In genomic region chr20:48823960-48824497, GRCh38 we compare ENCODE assay signal across 8 cellular contexts. TPM values are rescaled to one million over a fixed set of nuclear protein-coding genes. Genes with fewer than 3 reads are reported as not detected.
A peak's percentile ranks its signal among the peaks of the same experiment; 100 is the strongest.
DNase-seq lines count a peak whose midpoint lies in the region; ATAC-seq and TF ChIP-seq lines count a peak whose summit lies in the region.

No MANE protein-coding gene starts in this region.

- peak overlapping the region; percentile 98 for H3K27ac Mint-ChIP-seq in activated CD8-positive, alpha-beta memory T cell treated with anti-CD3 and anti-CD28 coated beads, Interleukin-2, amount 10 ng/mL, durations not matched to agents 7 days and 5 days
- H3K27ac Mint-ChIP-seq in Caco-2 (ENCODE audit: unreplicated experiment): no peak overlapping the region

- H3K27me3 ChIP-seq in DOHH2 (ENCODE audit: control insufficient read depth, low read length) (peaks cover 17% of the 10 kb centered on the region), Caco-2 (replicated peaks; ENCODE audit: control insufficient read depth, insufficient read depth, low read length) (0 out of 2 replicates have a peak, but pooled peaks cover 4% of the 10 kb centered on the region)

- peak; percentile 81 for DNase-seq in HPDE6-E6E7 (ENCODE audit: extremely low spot score)
- DNase-seq in activated CD8-positive, alpha-beta memory T cell treated with anti-CD3 and anti-CD28 coated beads, Interleukin-2, amount 10 ng/mL, durations not matched to agents 7 days and 5 days: peak; percentile 88
- DNase-seq in fibroblast of villous mesenchyme (ENCODE audit: low read depth): peak; percentile 42
- DNase-seq in stimulated activated CD4-positive, alpha-beta T cell treated with anti-CD3 and anti-CD28 coated beads, TNF-alpha, amount 100 ng/mL, for 24 hours (ENCODE audit: low read depth in 3 of 3): peak; percentile 40 to 63 (median 51)
- no peak for DNase-seq in GF-D8 (lab: John Stamatoyannopoulos, UW)
- DNase-seq in posterior vena cava (ENCODE audit: low spot score): no peak
- no peak for DNase-seq in Caco-2

- H3K36me3 ChIP-seq in DOHH2 (ENCODE audit: control insufficient read depth, low read length): no peaks in the 10 kb centered on the region
- no peaks in the 10 kb centered on the region for H3K36me3 ChIP-seq in Caco-2 (ENCODE audit: control insufficient read depth, insufficient read depth, low read length)

- no peaks in the 10 kb centered on the region for H3K9me3 Mint-ChIP-seq in activated CD8-positive, alpha-beta memory T cell treated with anti-CD3 and anti-CD28 coated beads, Interleukin-2, amount 10 ng/mL, durations not matched to agents 7 days and 5 days (ENCODE audit: low read depth)
- no peaks in the 10 kb centered on the region for H3K9me3 Mint-ChIP-seq in Caco-2 (ENCODE audit: unreplicated experiment)

- no TSS peak for BruUV-seq in Caco-2 (replicated peaks; lab: Mats Ljungman, UMichigan)

- H3K4me1 Mint-ChIP-seq in activated CD8-positive, alpha-beta memory T cell treated with anti-CD3 and anti-CD28 coated beads, Interleukin-2, amount 10 ng/mL, durations not matched to agents 7 days and 5 days: peaks cover 71% of the 10 kb centered on the region
- peaks cover 9% of the 10 kb centered on the region for H3K4me1 Mint-ChIP-seq in Caco-2 (ENCODE audit: low read depth, unreplicated experiment)

- CTCF ChIA-PET in activated CD8-positive, alpha-beta memory T cell treated with anti-CD3 and anti-CD28 coated beads, Interleukin-2, amount 10 ng/mL, durations not matched to agents 7 days and 5 days (lab: Charles Lee): no interaction called here
- CTCF ChIA-PET in Caco-2 (lab: Charles Lee): no interaction called here

- H3K4me2 ChIP-seq in DOHH2 (ENCODE audit: low read length): peak overlapping the region; percentile 72

- H3F3A ChIP-seq in DOHH2 (ENCODE audit: control insufficient read depth, insufficient read depth): peaks cover 21% of the 10 kb centered on the region

- H3K27ac ChIP-seq in DOHH2 (ENCODE audit: low read depth, low read length): no peak overlapping the region

- POLR2A ChIA-PET in Caco-2 (lab: Charles Lee): no interaction called here

- no peaks in the 10 kb centered on the region for H3K27me3 Mint-ChIP-seq in activated CD8-positive, alpha-beta memory T cell treated with anti-CD3 and anti-CD28 coated beads, Interleukin-2, amount 10 ng/mL, durations not matched to agents 7 days and 5 days
- no peaks in the 10 kb centered on the region for H3K27me3 Mint-ChIP-seq in Caco-2 (ENCODE audit: insufficient read depth, unreplicated experiment)

- intact Hi-C loops in posterior vena cava (cut with DNase I) (no loop called here), Caco-2 (cut with micrococcal nuclease; ENCODE audit: unreplicated experiment) (loop anchor here (2.0 kb wide), 1 partner anchor 81 kb away; no protein-coding TSS in a partner anchor)

- TF ChIP-seq CTCF in DOHH2 (IDR thresholded peaks at IDR 0.05; ENCODE audit: low read depth, low read length, poor library complexity, severe bottlenecking) (no peak), fibroblast of villous mesenchyme (IDR thresholded peaks at IDR 0.05; ENCODE audit: insufficient read depth, low read depth, low read length) (no peak), Caco-2 (IDR thresholded peaks at IDR 0.05; ENCODE audit: insufficient read depth in 1 of 2, low read depth in 1 of 2, low read length in 1 of 2, severe bottlenecking in 1 of 2, unreplicated experiment in 1 of 2) (no peak)

- H3K9me2 ChIP-seq in DOHH2 (replicated peaks; ENCODE audit: control insufficient read depth, low read length): no peaks in the 10 kb centered on the region

- H3K4me3 ChIP-seq in DOHH2 (ENCODE audit: low read length) (peak overlapping the region; percentile 11), fibroblast of villous mesenchyme (ENCODE audit: low read depth, low read length) (no peak overlapping the region), Caco-2 (ENCODE audit: low read depth, low read length) (no peak overlapping the region)

- H4K20me1 ChIP-seq in DOHH2 (ENCODE audit: control insufficient read depth, insufficient read depth, low read depth, low read length): no peaks in the 10 kb centered on the region; the same call in 1 of the 2 replicates

- no peaks in the 10 kb centered on the region for H3K79me2 ChIP-seq in DOHH2 (ENCODE audit: control insufficient read depth, low read length)

- H3K4me1 ChIP-seq in DOHH2 (ENCODE audit: control insufficient read depth, low read length) (peaks cover 91% of the 10 kb centered on the region), Caco-2 (peaks cover 13% of the 10 kb centered on the region)

- ATAC-seq in activated CD8-positive, alpha-beta memory T cell treated with anti-CD3 and anti-CD28 coated beads, Interleukin-2, amount 10 ng/mL, durations not matched to agents 7 days and 5 days: peak; percentile 65

- peaks cover 44% of the 10 kb centered on the region for H3K36me3 Mint-ChIP-seq in activated CD8-positive, alpha-beta memory T cell treated with anti-CD3 and anti-CD28 coated beads, Interleukin-2, amount 10 ng/mL, durations not matched to agents 7 days and 5 days
- H3K36me3 Mint-ChIP-seq in Caco-2 (ENCODE audit: insufficient read depth, unreplicated experiment): no peaks in the 10 kb centered on the region

- H3K9me3 ChIP-seq in DOHH2 (ENCODE audit: control insufficient read depth, insufficient read depth, low read length) (no peaks in the 10 kb centered on the region), Caco-2 (no peaks in the 10 kb centered on the region)

- H3K4me3 Mint-ChIP-seq in activated CD8-positive, alpha-beta memory T cell treated with anti-CD3 and anti-CD28 coated beads, Interleukin-2, amount 10 ng/mL, durations not matched to agents 7 days and 5 days: peak overlapping the region; percentile 98
- H3K4me3 Mint-ChIP-seq in Caco-2 (ENCODE audit: unreplicated experiment): no peak overlapping the region

RNA-seq across cellular contexts. Expression of gene PREX1, which starts 3.8 kb away (rescaled TPM):
- 100 to 1,000 TPM; 130 to 156 TPM for total RNA-seq in activated CD8-positive, alpha-beta memory T cell treated with anti-CD3 and anti-CD28 coated beads, Interleukin-2, amount 10 ng/mL, durations not matched to agents 7 days and 5 days
- total RNA-seq in fibroblast of villous mesenchyme (23.8 and 57.4 TPM in 2 replicates), posterior vena cava (10 to 100 TPM; 16.9 to 22.0 TPM), Caco-2 (2022) (7.7 and 9.5 TPM in 2 replicates)

Comparison
In these comparisons a context has a peak if more than half of its experiments do, and no peak if none do; other contexts are left out.
1. DNase-seq: peak in HPDE6-E6E7 (single experiment), activated CD8-positive, alpha-beta memory T cell treated with anti-CD3 and anti-CD28 coated beads, Interleukin-2, amount 10 ng/mL, durations not matched to agents 7 days and 5 days (single experiment), fibroblast of villous mesenchyme (single experiment) and stimulated activated CD4-positive, alpha-beta T cell treated with anti-CD3 and anti-CD28 coated beads, TNF-alpha, amount 100 ng/mL, for 24 hours (3 of 3); none in GF-D8 (single experiment), posterior vena cava (single experiment) and Caco-2 (0 of 2).